Comparison of ENCODE assay signal across 3 cellular contexts in genomic region chr6:43898358-43899131, GRCh38.
A peak's percentile ranks its signal among the peaks of the same experiment; 100 is the strongest.
TF ChIP-seq lines count a peak whose summit lies in the region.

No MANE protein-coding gene starts in this region.

TF ChIP-seq in HEK293T, 16 proteins besides CTCF, POLR2A, EP300 and RAD21 (continued from another document):
- TF ChIP-seq NFRKB (IDR thresholded peaks at IDR 0.05): no peak

TF ChIP-seq in GM12878, 131 proteins besides CTCF, POLR2A, EP300 and RAD21:
- TF ChIP-seq HSF1 (IDR thresholded peaks at IDR 0.05; ENCODE audit: low read depth, low read length) (no peak), YBX1 (IDR thresholded peaks at IDR 0.05) (no peak), KAT2A (conservative IDR thresholded peaks at IDR 0.05; ENCODE audit: control insufficient read depth, low read depth, low read length) (no peak), CREB1 (IDR thresholded peaks at IDR 0.05; ENCODE audit: low read depth) (no peak), E2F4 (IDR thresholded peaks at IDR 0.05; ENCODE audit: low read depth, low read length) (no peak)
- TF ChIP-seq, protein P1, sequence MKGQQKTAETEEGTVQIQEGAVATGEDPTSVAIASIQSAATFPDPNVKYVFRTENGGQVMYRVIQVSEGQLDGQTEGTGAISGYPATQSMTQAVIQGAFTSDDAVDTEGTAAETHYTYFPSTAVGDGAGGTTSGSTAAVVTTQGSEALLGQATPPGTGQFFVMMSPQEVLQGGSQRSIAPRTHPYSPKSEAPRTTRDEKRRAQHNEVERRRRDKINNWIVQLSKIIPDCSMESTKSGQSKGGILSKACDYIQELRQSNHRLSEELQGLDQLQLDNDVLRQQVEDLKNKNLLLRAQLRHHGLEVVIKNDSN (IDR thresholded peaks at IDR 0.05; ENCODE audit: borderline replicate concordance, extremely low read length, insufficient read depth, low read depth, low read length): peak; percentile 1
- TF ChIP-seq, protein P2, sequence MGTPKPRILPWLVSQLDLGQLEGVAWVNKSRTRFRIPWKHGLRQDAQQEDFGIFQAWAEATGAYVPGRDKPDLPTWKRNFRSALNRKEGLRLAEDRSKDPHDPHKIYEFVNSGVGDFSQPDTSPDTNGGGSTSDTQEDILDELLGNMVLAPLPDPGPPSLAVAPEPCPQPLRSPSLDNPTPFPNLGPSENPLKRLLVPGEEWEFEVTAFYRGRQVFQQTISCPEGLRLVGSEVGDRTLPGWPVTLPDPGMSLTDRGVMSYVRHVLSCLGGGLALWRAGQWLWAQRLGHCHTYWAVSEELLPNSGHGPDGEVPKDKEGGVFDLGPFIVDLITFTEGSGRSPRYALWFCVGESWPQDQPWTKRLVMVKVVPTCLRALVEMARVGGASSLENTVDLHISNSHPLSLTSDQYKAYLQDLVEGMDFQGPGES (IDR thresholded peaks at IDR 0.05): no peak

TF ChIP-seq in H1, 55 proteins besides CTCF, POLR2A, EP300 and RAD21 (continued from another document):
- TF ChIP-seq SIRT6 (IDR thresholded peaks at IDR 0.05; ENCODE audit: low read length): no peak
